Comparison of ENCODE assay signal across 10 cellular contexts in genomic region chr13:98523455-98524102, GRCh38.
A peak's percentile ranks its signal among the peaks of the same experiment; 100 is the strongest.
DNase-seq lines count a peak whose midpoint lies in the region; ATAC-seq, FAIRE-seq and TF ChIP-seq lines count a peak whose summit lies in the region.
"Had no signal": no experiment of that assay in that cellular context is flagged by ENCODE, and none has a peak within 500 bp of the region (broad histone marks: within the 10 kb centered on the region; RNA-seq: fewer than 3 reads in every experiment).

No MANE protein-coding gene starts in this region.

- H3K4me1 Mint-ChIP-seq in central memory CD8-positive, alpha-beta T cell: peaks cover 87% of the 10 kb centered on the region

- H3K4me3 Mint-ChIP-seq in central memory CD8-positive, alpha-beta T cell: peak overlapping the region; percentile 52

- H3K9me3 Mint-ChIP-seq in central memory CD8-positive, alpha-beta T cell: no peaks in the 10 kb centered on the region

- POLR2A ChIA-PET in GM10248 (lab: Yijun Ruan, JAX): no interaction called here
- POLR2A ChIA-PET in HEK293T (lab: Yijun Ruan, JAX): no interaction called here

- H3K36me3 Mint-ChIP-seq in central memory CD8-positive, alpha-beta T cell (ENCODE audit: insufficient read depth): peaks cover 19% of the 10 kb centered on the region

- H3K27ac Mint-ChIP-seq in central memory CD8-positive, alpha-beta T cell (ENCODE audit: low read depth): peak overlapping the region; percentile 57

- ATAC-seq in GM19463 (IDR thresholded peaks at IDR 0.05; ENCODE audit: unreplicated experiment) (peak; percentile 51), HG03103 (IDR thresholded peaks at IDR 0.05; ENCODE audit: low read depth, unreplicated experiment) (peak; percentile 47)
- ATAC-seq in central memory CD8-positive, alpha-beta T cell (replicated peaks; ENCODE audit: extremely low read depth, poor library complexity, severe bottlenecking): no peak

- FAIRE-seq in RCC 7860 (lab: Jason Lieb, UNC): no peak

- DNase-seq in GM10248 (ENCODE audit: extremely low spot score) (peak; percentile 55), RCC 7860 (ENCODE audit: low spot score) (no peak), HEK293T (ENCODE audit: extremely low spot score) (no peak), putamen (ENCODE audit: low spot score) (no peak)
- no peak for DNase-seq in central memory CD8-positive, alpha-beta T cell (ENCODE audit: low spot score in 2 of 2)
- DNase-seq in stimulated activated CD4-positive, alpha-beta T cell treated with anti-CD3 and anti-CD28 coated beads, Interleukin-4, amount 100 ng/mL, for 4 hours: no peak
- DNase-seq: NCI-H1930; stimulated activated CD4-positive, alpha-beta T cell treated with anti-CD3 and anti-CD28 coated beads, Interleukin-4, amount 100 ng/mL, for 24 hours had no signal

- H3K27me3 Mint-ChIP-seq in central memory CD8-positive, alpha-beta T cell: no peaks in the 10 kb centered on the region

- TF ChIP-seq CTCF in GM10248 (IDR thresholded peaks at IDR 0.05; ENCODE audit: control extremely low read depth, extremely low read depth, low read depth, missing control alignments): peak; percentile 18

- CTCF ChIA-PET in GM10248 (lab: Yijun Ruan, JAX): interaction anchor here (0.9 to 1.4 kb wide), 4 partner anchors 10 to 48 kb away, joined by 3 to 4 read pairs (median 3); no protein-coding TSS in a partner anchor
- CTCF ChIA-PET in HEK293T (lab: Yijun Ruan, JAX): no interaction called here

TF ChIP-seq in HEK293T, 16 proteins besides CTCF, POLR2A, EP300 and RAD21:
- TF ChIP-seq SUZ12 (IDR thresholded peaks at IDR 0.05): no peak
- no peak for TF ChIP-seq NFRKB (IDR thresholded peaks at IDR 0.05)
